ENCODE assay signal across 8 cellular contexts in the genomic region with DNA sequence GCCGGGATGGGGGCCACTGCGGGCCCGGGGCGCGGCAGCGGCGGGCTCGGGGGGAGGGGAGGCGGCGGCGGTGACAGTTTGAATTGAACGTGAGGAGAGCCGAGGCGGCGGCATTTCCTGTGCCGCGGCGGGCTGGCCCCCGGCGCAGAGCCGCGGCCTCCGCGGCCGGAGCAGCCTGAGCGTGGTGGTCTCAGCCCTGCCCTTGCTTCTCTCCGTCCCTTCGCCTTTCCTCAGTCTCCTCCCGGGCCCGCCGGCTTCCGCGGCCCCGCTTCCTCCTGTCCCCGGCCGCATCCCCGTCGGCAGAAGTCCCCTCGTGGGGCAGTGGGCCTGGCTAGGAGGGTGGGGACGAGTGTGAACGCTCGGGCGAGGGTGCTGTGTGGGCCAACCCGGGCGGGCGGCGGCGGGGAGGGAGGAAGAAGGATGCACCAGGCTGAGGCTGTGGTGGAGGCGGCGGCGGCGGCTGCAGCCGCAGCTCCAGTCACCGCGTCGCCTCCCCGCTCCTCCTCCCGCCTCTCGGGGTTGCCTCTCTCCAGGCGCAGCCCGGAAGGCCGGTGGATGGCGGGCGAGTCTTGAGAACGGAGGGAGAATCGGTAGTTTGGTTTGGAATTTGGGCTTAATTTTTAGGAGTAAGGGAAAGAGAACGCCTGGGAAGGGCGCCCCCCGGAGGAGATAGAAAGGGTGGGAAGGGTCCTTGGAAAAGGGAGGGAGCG.
DNase-seq lines count a peak whose midpoint lies in the region; ATAC-seq and TF ChIP-seq lines count a peak whose summit lies in the region.

No MANE protein-coding gene starts in this region.

- peaks cover 2% of the 10 kb centered on the region for H3K36me3 ChIP-seq in OCI-LY3 (replicated peaks; ENCODE audit: low read depth, low read length)
- H3K36me3 ChIP-seq in muscle layer of colon (ENCODE audit: insufficient read depth, low read length), result no peaks in the 10 kb centered on the region

- H3K4me1 ChIP-seq in OCI-LY3 (ENCODE audit: low read length) (peaks cover 32% of the 10 kb centered on the region), muscle layer of colon (ENCODE audit: insufficient read depth, low read length) (peaks cover 41% of the 10 kb centered on the region)

- peaks cover 58% of the 10 kb centered on the region for H3K79me2 ChIP-seq in OCI-LY3 (ENCODE audit: low read length)

- H3K27ac ChIP-seq in HL-60 (replicated peaks) (peak overlapping the region; percentile 98), OCI-LY3 (ENCODE audit: low read length) (peak overlapping the region; percentile 82), muscle layer of colon (ENCODE audit: low read depth, low read length) (peak overlapping the region; percentile 85)

- H3K4me3 ChIP-seq in HL-60 (replicated peaks; ENCODE audit: insufficient read depth, low read length) (peak overlapping the region; percentile 83), OCI-LY3 (ENCODE audit: low read length) (peak overlapping the region; percentile 86), muscle layer of colon (ENCODE audit: low read depth in 1 of 2, low read length in 2 of 2) (peak overlapping the region; percentile 80 to 97)

- H4K20me1 ChIP-seq in OCI-LY3 (ENCODE audit: insufficient read depth, low read length), result peaks cover 45% of the 10 kb centered on the region

- no peaks in the 10 kb centered on the region for H3K9me3 ChIP-seq in OCI-LY3 (ENCODE audit: insufficient read depth, low read length)
- H3K9me3 ChIP-seq in muscle layer of colon (ENCODE audit: low read length), result no peaks in the 10 kb centered on the region

- TF ChIP-seq CTCF in HL-60 (IDR thresholded peaks at IDR 0.05; ENCODE audit: insufficient read depth, low read length) (no peak), OCI-LY3 (IDR thresholded peaks at IDR 0.05; ENCODE audit: low read depth, low read length) (peak; percentile 70)

- ATAC-seq in GM19463 (IDR thresholded peaks at IDR 0.05; ENCODE audit: unreplicated experiment), result peak; percentile 28

- peak; percentile 57 for DNase-seq in COR-L47 (lab: John Stamatoyannopoulos, UW)
- DNase-seq in HL-60 (ENCODE audit: low read depth in 1 of 2, low spot score in 1 of 2), result peak; percentile 51 to 81
- DNase-seq in activated T-cell treated with anti-CD3 and anti-CD28 coated beads for 4 hours, result peak; percentile 53
- peak; percentile 84 to 88 for DNase-seq in erythroblast (lab: John Stamatoyannopoulos, UW)
- DNase-seq in stimulated activated CD8-positive, alpha-beta memory T cell treated with anti-CD3 and anti-CD28 coated beads, Interleukin-7, amount 100 ng/mL, for 24 hours (ENCODE audit: low read depth), result peak; percentile 45

- H3K9ac ChIP-seq in OCI-LY3 (ENCODE audit: low read length) (peak overlapping the region; percentile 85), muscle layer of colon (ENCODE audit: low read length) (peak overlapping the region; percentile 59)

- no peak for TF ChIP-seq POLR2A in erythroblast (IDR thresholded peaks at IDR 0.05; ENCODE audit: low read length)

- H3K27me3 ChIP-seq in HL-60 (ENCODE audit: insufficient read depth, poor library complexity, severe bottlenecking) (no peaks in the 10 kb centered on the region), OCI-LY3 (ENCODE audit: low read depth, low read length) (no peaks in the 10 kb centered on the region), muscle layer of colon (ENCODE audit: control insufficient read depth in 1 of 2, insufficient read depth in 2 of 2, low read length in 2 of 2) (no peaks in the 10 kb centered on the region)

- H2AFZ ChIP-seq in OCI-LY3 (ENCODE audit: low read depth, low read length), result no peak overlapping the region

- peak overlapping the region; percentile 88 for H3K4me2 ChIP-seq in OCI-LY3 (ENCODE audit: low read length)

Comparison
In these comparisons a context has a peak if more than half of its experiments do, and no peak if none do; other contexts are left out.
1. Peak in every context shown above with its lines: DNase-seq, ATAC-seq, H3K4me3 ChIP-seq and H3K27ac ChIP-seq.